ENCODE assay signal across 13 cellular contexts in the genomic region with DNA sequence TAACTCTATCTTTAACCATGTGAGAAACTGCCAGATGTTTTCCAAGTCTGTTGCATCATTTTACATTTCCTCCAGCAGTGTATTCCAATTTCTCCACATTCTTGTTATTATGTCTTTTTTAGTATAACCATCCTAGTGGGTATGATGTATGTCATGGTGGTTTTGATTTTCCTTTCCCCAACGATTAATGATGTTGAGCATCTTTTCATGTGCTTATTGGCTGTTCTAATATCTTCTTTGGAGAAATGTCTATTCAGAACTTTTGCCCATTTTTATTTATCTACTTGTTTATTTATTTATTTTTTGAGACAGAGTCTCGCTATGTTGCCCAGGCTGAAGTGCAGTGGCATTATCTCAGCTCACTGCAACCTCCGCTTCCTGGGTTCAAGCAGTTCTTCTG.
"Had no signal": no experiment of that assay in that cellular context is flagged by ENCODE, and none has a peak within 500 bp of the region (broad histone marks: within the 10 kb centered on the region; RNA-seq: fewer than 3 reads in every experiment).

No MANE protein-coding gene starts in this region.

- H3K27ac ChIP-seq: psoas muscle, right lobe of liver had no signal

- H3K36me3 ChIP-seq: esophagus muscularis mucosa, right lobe of liver had no signal

- H3K4me3 ChIP-seq: esophagus muscularis mucosa, psoas muscle, right lobe of liver, spleen had no signal

- DNase-seq: activated CD4-positive, alpha-beta T cell treated with anti-CD3 and anti-CD28 coated beads, Interleukin-2, amount 50 U/mL, for 48 hours; activated CD8-positive, alpha-beta memory T cell treated with anti-CD3 and anti-CD28 coated beads, Interleukin-2, amount 50 U/mL, for 48 hours; activated naive CD4-positive, alpha-beta T cell treated with anti-CD3 and anti-CD28 coated beads, Interleukin-2, amount 50 U/mL, for 16 hours; amygdala; glutamatergic neuron; naive B cell; psoas muscle; right lobe of liver; spleen; stimulated activated CD4-positive, alpha-beta T cell treated with anti-CD3 and anti-CD28 coated beads, Interleukin-1b, Interleukin-23, amount 100 ng/mL, for 48 hours; stimulated activated naive CD4-positive, alpha-beta T cell treated with Interleukin-2 at 50 U/mL for 16 hours; trophoblast cell had no signal

- H3K9me3 ChIP-seq: esophagus muscularis mucosa, psoas muscle, right lobe of liver, spleen had no signal
